Comparison of ENCODE assay signal across 17 cellular contexts in genomic region chr17:71232801-71233559, GRCh38.
DNase-seq lines count a peak whose midpoint lies in the region; ATAC-seq and TF ChIP-seq lines count a peak whose summit lies in the region.
"Had no signal": no experiment of that assay in that cellular context is flagged by ENCODE, and none has a peak within 500 bp of the region (broad histone marks: within the 10 kb centered on the region; RNA-seq: fewer than 3 reads in every experiment).

No MANE protein-coding gene starts in this region.

- H3K4me3 ChIP-seq in body of pancreas (no peak overlapping the region), fibroblast of villous mesenchyme (ENCODE audit: low read depth, low read length) (no peak overlapping the region), breast epithelium (no peak overlapping the region), osteoblast (ENCODE audit: insufficient read depth, low read length) (no peak overlapping the region)
- no peak overlapping the region for H3K4me3 ChIP-seq in CD4-positive, alpha-beta memory T cell (ENCODE audit: low read length in 2 of 2)
- H3K4me3 ChIP-seq: GM23338 had no signal

- TF ChIP-seq POLR2A in body of pancreas (IDR thresholded peaks at IDR 0.05) (no peak), breast epithelium (IDR thresholded peaks at IDR 0.05) (no peak)

- CTCF ChIA-PET in CD4-positive, alpha-beta memory T cell (lab: Charles Lee; ENCODE audit: partially characterized antibody), result no interaction called here

- peaks cover 10% of the 10 kb centered on the region for H3K4me1 ChIP-seq in body of pancreas
- no peaks in the 10 kb centered on the region for H3K4me1 ChIP-seq in CD4-positive, alpha-beta memory T cell (ENCODE audit: insufficient read depth, low read length)
- H3K4me1 ChIP-seq in breast epithelium, result no peaks in the 10 kb centered on the region
- peaks cover 2% of the 10 kb centered on the region for H3K4me1 ChIP-seq in osteoblast (ENCODE audit: insufficient read depth, low read length)
- H3K4me1 ChIP-seq: BE2C, Caco-2 had no signal

- H3K36me3 ChIP-seq in body of pancreas (replicated peaks in 1 of 2; ENCODE audit: insufficient read depth in 1 of 2, low read depth in 2 of 2) (no peaks in the 10 kb centered on the region), breast epithelium (no peaks in the 10 kb centered on the region), osteoblast (ENCODE audit: insufficient read depth, low read length) (no peaks in the 10 kb centered on the region)
- no peaks in the 10 kb centered on the region for H3K36me3 ChIP-seq in CD4-positive, alpha-beta memory T cell (ENCODE audit: insufficient read depth, low read length)
- H3K36me3 ChIP-seq: BE2C had no signal

- H4K20me1 ChIP-seq in osteoblast (ENCODE audit: insufficient read depth, low read length), result no peaks in the 10 kb centered on the region

- H3K27me3 ChIP-seq in body of pancreas, result no peaks in the 10 kb centered on the region
- no peaks in the 10 kb centered on the region for H3K27me3 ChIP-seq in CD4-positive, alpha-beta memory T cell (ENCODE audit: insufficient read depth, low read length)
- no peaks in the 10 kb centered on the region for H3K27me3 ChIP-seq in breast epithelium
- H3K27me3 ChIP-seq in osteoblast (ENCODE audit: insufficient read depth, low read length), result no peaks in the 10 kb centered on the region
- H3K27me3 ChIP-seq: BE2C had no signal

- H2AFZ ChIP-seq in osteoblast (ENCODE audit: low read length), result no peak overlapping the region
- H2AFZ ChIP-seq: GM23338 had no signal

- POLR2A ChIA-PET in CD4-positive, alpha-beta memory T cell (lab: Charles Lee; ENCODE audit: partially characterized antibody), result no interaction called here

- peak; percentile 50 for ATAC-seq in body of pancreas
- ATAC-seq: GM23338, HCT116 had no signal

- H3K4me3 Mint-ChIP-seq in CD4-positive, alpha-beta memory T cell, result no peak overlapping the region
- no peak overlapping the region for H3K4me3 Mint-ChIP-seq in activated CD4-positive, alpha-beta T cell treated with anti-CD3 and anti-CD28 coated beads, Interleukin-2, amount 10 ng/mL, durations not matched to agents 24 days and 14 days
- H3K4me3 Mint-ChIP-seq: CD4-positive, CD25-positive, alpha-beta regulatory T cell; GM23338; HFFc6; IgD-negative memory B cell had no signal

- TF ChIP-seq CTCF in body of pancreas (IDR thresholded peaks at IDR 0.05) (no peak), fibroblast of villous mesenchyme (IDR thresholded peaks at IDR 0.05; ENCODE audit: insufficient read depth, low read depth, low read length) (no peak), breast epithelium (IDR thresholded peaks at IDR 0.05) (no peak), osteoblast (IDR thresholded peaks at IDR 0.05; ENCODE audit: extremely low read depth, low read depth, low read length) (no peak)

- intact Hi-C loops in body of pancreas (cut with DNase I), result no loop called here
- intact Hi-C loops in CD4-positive, alpha-beta memory T cell (cut with micrococcal nuclease), result no loop called here
- intact Hi-C loops in breast epithelium (cut with DNase I; ENCODE audit: low total_unique reads), result no loop called here
- intact Hi-C loops in activated CD4-positive, alpha-beta T cell treated with anti-CD3 and anti-CD28 coated beads, Interleukin-2, amount 10 ng/mL, durations not matched to agents 24 days and 14 days (cut with micrococcal nuclease), result no loop called here

- H3K27ac ChIP-seq in body of pancreas, result peak overlapping the region in 2 of 4 donors; percentile 65 to 80
- no peak overlapping the region for H3K27ac ChIP-seq in CD4-positive, alpha-beta memory T cell (ENCODE audit: low read depth, low read length)
- H3K27ac ChIP-seq in breast epithelium, result no peak overlapping the region
- no peak overlapping the region for H3K27ac ChIP-seq in osteoblast (ENCODE audit: low read depth, low read length)

- WGBS in body of pancreas, 2 donors, result 40 to 50% methylated on average over 9 of the region's 9 CpGs

- H3K4me1 Mint-ChIP-seq in CD4-positive, alpha-beta memory T cell, result no peaks in the 10 kb centered on the region
- H3K4me1 Mint-ChIP-seq in activated CD4-positive, alpha-beta T cell treated with anti-CD3 and anti-CD28 coated beads, Interleukin-2, amount 10 ng/mL, durations not matched to agents 24 days and 14 days, result no peaks in the 10 kb centered on the region
- H3K4me1 Mint-ChIP-seq: CD4-positive, CD25-positive, alpha-beta regulatory T cell; IgD-negative memory B cell had no signal

- no peaks in the 10 kb centered on the region for H3K79me2 ChIP-seq in osteoblast (ENCODE audit: insufficient read depth, low read length)

- no peaks in the 10 kb centered on the region for H3K36me3 Mint-ChIP-seq in CD4-positive, alpha-beta memory T cell
- no peaks in the 10 kb centered on the region for H3K36me3 Mint-ChIP-seq in activated CD4-positive, alpha-beta T cell treated with anti-CD3 and anti-CD28 coated beads, Interleukin-2, amount 10 ng/mL, durations not matched to agents 24 days and 14 days (ENCODE audit: low read depth)
- H3K36me3 Mint-ChIP-seq: CD4-positive, CD25-positive, alpha-beta regulatory T cell; IgD-negative memory B cell had no signal

- H3K4me2 ChIP-seq in osteoblast (ENCODE audit: insufficient read depth, low read length), result no peak overlapping the region
- H3K4me2 ChIP-seq: GM23338 had no signal

- H3K9me3 Mint-ChIP-seq in CD4-positive, alpha-beta memory T cell, result peaks cover 0 to 4% (median 3%) of the 10 kb centered on the region in 8 donors
- H3K9me3 Mint-ChIP-seq in activated CD4-positive, alpha-beta T cell treated with anti-CD3 and anti-CD28 coated beads, Interleukin-2, amount 10 ng/mL, durations not matched to agents 24 days and 14 days, result peaks cover 5% of the 10 kb centered on the region
- H3K9me3 Mint-ChIP-seq: GM23338, HFFc6 had no signal

- no peaks in the 10 kb centered on the region for H3K27me3 Mint-ChIP-seq in CD4-positive, alpha-beta memory T cell
- H3K27me3 Mint-ChIP-seq in activated CD4-positive, alpha-beta T cell treated with anti-CD3 and anti-CD28 coated beads, Interleukin-2, amount 10 ng/mL, durations not matched to agents 24 days and 14 days, result no peaks in the 10 kb centered on the region
- H3K27me3 Mint-ChIP-seq: CD4-positive, CD25-positive, alpha-beta regulatory T cell; IgD-negative memory B cell had no signal

- no peak overlapping the region for H3K27ac Mint-ChIP-seq in CD4-positive, alpha-beta memory T cell
- no peak overlapping the region for H3K27ac Mint-ChIP-seq in activated CD4-positive, alpha-beta T cell treated with anti-CD3 and anti-CD28 coated beads, Interleukin-2, amount 10 ng/mL, durations not matched to agents 24 days and 14 days
- H3K27ac Mint-ChIP-seq: CD4-positive, CD25-positive, alpha-beta regulatory T cell; GM23338; HFFc6; IgD-negative memory B cell had no signal

- H3K9me3 ChIP-seq in body of pancreas (no peaks in the 10 kb centered on the region), breast epithelium (no peaks in the 10 kb centered on the region), osteoblast (ENCODE audit: low read depth, low read length) (no peaks in the 10 kb centered on the region)
- no peaks in the 10 kb centered on the region for H3K9me3 ChIP-seq in CD4-positive, alpha-beta memory T cell (ENCODE audit: control insufficient read depth in 1 of 2, low read length in 2 of 2)
- H3K9me3 ChIP-seq: BE2C, Caco-2 had no signal

- DNase-seq in HCEC 1CT (peak; percentile 46), body of pancreas (peak; percentile 11 to 59 (median 40)), fibroblast of villous mesenchyme (ENCODE audit: low read depth) (peak; percentile 13), breast epithelium (ENCODE audit: low spot score in 2 of 2) (no peak), osteoblast (ENCODE audit: insufficient read length, low spot score, missing footprints) (no peak)
- DNase-seq in CD4-positive, alpha-beta memory T cell, result no peak
- DNase-seq in activated CD4-positive, alpha-beta T cell treated with anti-CD3 and anti-CD28 coated beads, Interleukin-2, amount 10 ng/mL, durations not matched to agents 24 days and 14 days, result no peak
- DNase-seq: ACHN; BE2C; C1 segment of cervical spinal cord; Caco-2; CD4-positive, CD25-positive, alpha-beta regulatory T cell; GDM1; HFFc6 had no signal

Comparison
In these comparisons a context has a peak if more than half of its experiments do, and no peak if none do; other contexts are left out.
1. DNase-seq: peak in HCEC 1CT (single experiment), body of pancreas (4 of 4) and fibroblast of villous mesenchyme (single experiment); none in CD4-positive, alpha-beta memory T cell (0 of 5), breast epithelium (0 of 2), osteoblast (single experiment) and activated CD4-positive, alpha-beta T cell treated with anti-CD3 and anti-CD28 coated beads, Interleukin-2, amount 10 ng/mL, durations not matched to agents 24 days and 14 days (single experiment).